In genomic region chr2:61356261-61356957, GRCh38 we compare ENCODE assay signal across 1 cellular context.
TF ChIP-seq lines count a peak whose summit lies in the region.

No MANE protein-coding gene starts in this region.

TF ChIP-seq in K562, 482 proteins besides CTCF, POLR2A, EP300 and RAD21 (continued from another document):
- TF ChIP-seq, protein P1, sequence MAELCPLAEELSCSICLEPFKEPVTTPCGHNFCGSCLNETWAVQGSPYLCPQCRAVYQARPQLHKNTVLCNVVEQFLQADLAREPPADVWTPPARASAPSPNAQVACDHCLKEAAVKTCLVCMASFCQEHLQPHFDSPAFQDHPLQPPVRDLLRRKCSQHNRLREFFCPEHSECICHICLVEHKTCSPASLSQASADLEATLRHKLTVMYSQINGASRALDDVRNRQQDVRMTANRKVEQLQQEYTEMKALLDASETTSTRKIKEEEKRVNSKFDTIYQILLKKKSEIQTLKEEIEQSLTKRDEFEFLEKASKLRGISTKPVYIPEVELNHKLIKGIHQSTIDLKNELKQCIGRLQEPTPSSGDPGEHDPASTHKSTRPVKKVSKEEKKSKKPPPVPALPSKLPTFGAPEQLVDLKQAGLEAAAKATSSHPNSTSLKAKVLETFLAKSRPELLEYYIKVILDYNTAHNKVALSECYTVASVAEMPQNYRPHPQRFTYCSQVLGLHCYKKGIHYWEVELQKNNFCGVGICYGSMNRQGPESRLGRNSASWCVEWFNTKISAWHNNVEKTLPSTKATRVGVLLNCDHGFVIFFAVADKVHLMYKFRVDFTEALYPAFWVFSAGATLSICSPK (IDR thresholded peaks at IDR 0.05; ENCODE audit: borderline replicate concordance), result no peak
- TF ChIP-seq ZNF224 (CRISPR knock-in tag; IDR thresholded peaks at IDR 0.05) (no peak), SIN3B (IDR thresholded peaks at IDR 0.05; ENCODE audit: low read depth) (no peak), KAT2B (IDR thresholded peaks at IDR 0.05; ENCODE audit: low read depth, low read length) (no peak), BMI1 (IDR thresholded peaks at IDR 0.05; ENCODE audit: low read length) (no peak), PRPF4 (IDR thresholded peaks at IDR 0.05; ENCODE audit: insufficient read depth, low read depth, low read length, poor library complexity, severe bottlenecking) (no peak), HDGF (IDR thresholded peaks at IDR 0.05) (no peak), NFIX (CRISPR knock-in tag; IDR thresholded peaks at IDR 0.05; ENCODE audit: low read depth) (no peak), CREM (IDR thresholded peaks at IDR 0.05; ENCODE audit: low read depth) (no peak), FOXP1 (CRISPR knock-in tag; IDR thresholded peaks at IDR 0.05) (no peak), HNRNPK (IDR thresholded peaks at IDR 0.05; ENCODE audit: low read depth, low read length, poor library complexity, severe bottlenecking) (no peak), ZNF316 (IDR thresholded peaks at IDR 0.05) (peak; percentile 86), JUNB (CRISPR knock-in tag; conservative IDR thresholded peaks at IDR 0.05) (no peak), TFAM (CRISPR knock-in tag; conservative IDR thresholded peaks at IDR 0.05) (no peak), ARID2 (IDR thresholded peaks at IDR 0.05) (no peak), MAFF (IDR thresholded peaks at IDR 0.05; ENCODE audit: low read length) (0 out of 2 replicates have a peak, but pooled peaks have one; percentile 25), C11orf30 (IDR thresholded peaks at IDR 0.05; ENCODE audit: low read depth) (peak; percentile 75; the same call in 1 of the 2 replicates), KDM2B (CRISPR knock-in tag; IDR thresholded peaks at IDR 0.05) (no peak), ZNF583 (CRISPR knock-in tag; IDR thresholded peaks at IDR 0.05) (no peak), KHSRP (IDR thresholded peaks at IDR 0.05) (no peak), CREBBP (IDR thresholded peaks at IDR 0.05; ENCODE audit: low read depth, low read length) (no peak), E2F3 (CRISPR knock-in tag; IDR thresholded peaks at IDR 0.05) (no peak), CBFB (CRISPR knock-in tag; IDR thresholded peaks at IDR 0.05) (no peak), CEBPB (tag; IDR thresholded peaks at IDR 0.05) (peak; percentile 87), ARID1B (IDR thresholded peaks at IDR 0.05) (peak; percentile 25; the same call in 1 of the 2 replicates), CEBPZ (IDR thresholded peaks at IDR 0.05; ENCODE audit: borderline replicate concordance, low read depth, low read length) (no peak), ZSCAN29 (IDR thresholded peaks at IDR 0.05) (no peak), XRCC4 (IDR thresholded peaks at IDR 0.05; ENCODE audit: extremely low read depth, insufficient read depth, insufficient read length) (no peak), POU5F1 (IDR thresholded peaks at IDR 0.05; ENCODE audit: borderline replicate concordance, low read depth, low read length, partially characterized antibody) (no peak), MECOM (CRISPR knock-in tag; IDR thresholded peaks at IDR 0.05) (no peak), ZNF717 (CRISPR knock-in tag; IDR thresholded peaks at IDR 0.05) (no peak), NKRF (IDR thresholded peaks at IDR 0.05; ENCODE audit: borderline replicate concordance) (no peak), CCNT2 (IDR thresholded peaks at IDR 0.05; ENCODE audit: borderline replicate concordance, extremely low read depth, insufficient read length, low read depth, low read length) (no peak), CHD2 (IDR thresholded peaks at IDR 0.05; ENCODE audit: low read depth, low read length) (no peak), MEF2D (tag; conservative IDR thresholded peaks at IDR 0.05; ENCODE audit: low read depth) (no peak), MCM5 (IDR thresholded peaks at IDR 0.05; ENCODE audit: low read depth) (no peak), PHF20 (IDR thresholded peaks at IDR 0.05; ENCODE audit: partially characterized antibody) (no peak), MAFK (IDR thresholded peaks at IDR 0.05; ENCODE audit: low read length) (no peak), ZNF24 (IDR thresholded peaks at IDR 0.05) (no peak), HDAC1 (IDR thresholded peaks at IDR 0.05) (no peak)
- TF ChIP-seq, protein P2, sequence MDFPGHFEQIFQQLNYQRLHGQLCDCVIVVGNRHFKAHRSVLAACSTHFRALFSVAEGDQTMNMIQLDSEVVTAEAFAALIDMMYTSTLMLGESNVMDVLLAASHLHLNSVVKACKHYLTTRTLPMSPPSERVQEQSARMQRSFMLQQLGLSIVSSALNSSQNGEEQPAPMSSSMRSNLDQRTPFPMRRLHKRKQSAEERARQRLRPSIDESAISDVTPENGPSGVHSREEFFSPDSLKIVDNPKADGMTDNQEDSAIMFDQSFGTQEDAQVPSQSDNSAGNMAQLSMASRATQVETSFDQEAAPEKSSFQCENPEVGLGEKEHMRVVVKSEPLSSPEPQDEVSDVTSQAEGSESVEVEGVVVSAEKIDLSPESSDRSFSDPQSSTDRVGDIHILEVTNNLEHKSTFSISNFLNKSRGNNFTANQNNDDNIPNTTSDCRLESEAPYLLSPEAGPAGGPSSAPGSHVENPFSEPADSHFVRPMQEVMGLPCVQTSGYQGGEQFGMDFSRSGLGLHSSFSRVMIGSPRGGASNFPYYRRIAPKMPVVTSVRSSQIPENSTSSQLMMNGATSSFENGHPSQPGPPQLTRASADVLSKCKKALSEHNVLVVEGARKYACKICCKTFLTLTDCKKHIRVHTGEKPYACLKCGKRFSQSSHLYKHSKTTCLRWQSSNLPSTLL (IDR thresholded peaks at IDR 0.05), result no peak
- TF ChIP-seq, protein P3, sequence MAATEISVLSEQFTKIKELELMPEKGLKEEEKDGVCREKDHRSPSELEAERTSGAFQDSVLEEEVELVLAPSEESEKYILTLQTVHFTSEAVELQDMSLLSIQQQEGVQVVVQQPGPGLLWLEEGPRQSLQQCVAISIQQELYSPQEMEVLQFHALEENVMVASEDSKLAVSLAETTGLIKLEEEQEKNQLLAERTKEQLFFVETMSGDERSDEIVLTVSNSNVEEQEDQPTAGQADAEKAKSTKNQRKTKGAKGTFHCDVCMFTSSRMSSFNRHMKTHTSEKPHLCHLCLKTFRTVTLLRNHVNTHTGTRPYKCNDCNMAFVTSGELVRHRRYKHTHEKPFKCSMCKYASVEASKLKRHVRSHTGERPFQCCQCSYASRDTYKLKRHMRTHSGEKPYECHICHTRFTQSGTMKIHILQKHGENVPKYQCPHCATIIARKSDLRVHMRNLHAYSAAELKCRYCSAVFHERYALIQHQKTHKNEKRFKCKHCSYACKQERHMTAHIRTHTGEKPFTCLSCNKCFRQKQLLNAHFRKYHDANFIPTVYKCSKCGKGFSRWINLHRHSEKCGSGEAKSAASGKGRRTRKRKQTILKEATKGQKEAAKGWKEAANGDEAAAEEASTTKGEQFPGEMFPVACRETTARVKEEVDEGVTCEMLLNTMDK (IDR thresholded peaks at IDR 0.05; ENCODE audit: borderline replicate concordance, insufficient read depth, low read depth, low read length, poor library complexity, severe bottlenecking), result no peak
- TF ChIP-seq, protein P4, sequence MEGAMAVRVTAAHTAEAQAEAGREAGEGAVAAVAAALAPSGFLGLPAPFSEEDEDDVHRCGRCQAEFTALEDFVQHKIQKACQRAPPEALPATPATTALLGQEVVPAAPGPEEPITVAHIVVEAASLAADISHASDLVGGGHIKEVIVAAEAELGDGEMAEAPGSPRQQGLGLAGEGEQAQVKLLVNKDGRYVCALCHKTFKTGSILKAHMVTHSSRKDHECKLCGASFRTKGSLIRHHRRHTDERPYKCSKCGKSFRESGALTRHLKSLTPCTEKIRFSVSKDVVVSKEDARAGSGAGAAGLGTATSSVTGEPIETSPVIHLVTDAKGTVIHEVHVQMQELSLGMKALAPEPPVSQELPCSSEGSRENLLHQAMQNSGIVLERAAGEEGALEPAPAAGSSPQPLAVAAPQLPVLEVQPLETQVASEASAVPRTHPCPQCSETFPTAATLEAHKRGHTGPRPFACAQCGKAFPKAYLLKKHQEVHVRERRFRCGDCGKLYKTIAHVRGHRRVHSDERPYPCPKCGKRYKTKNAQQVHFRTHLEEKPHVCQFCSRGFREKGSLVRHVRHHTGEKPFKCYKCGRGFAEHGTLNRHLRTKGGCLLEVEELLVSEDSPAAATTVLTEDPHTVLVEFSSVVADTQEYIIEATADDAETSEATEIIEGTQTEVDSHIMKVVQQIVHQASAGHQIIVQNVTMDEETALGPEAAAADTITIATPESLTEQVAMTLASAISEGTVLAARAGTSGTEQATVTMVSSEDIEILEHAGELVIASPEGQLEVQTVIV (CRISPR knock-in tag; IDR thresholded peaks at IDR 0.05; ENCODE audit: borderline replicate concordance), result no peak
TF ChIP-seq in K562: peak in this region for 7.
